Comparison of ENCODE assay signal across 10 cellular contexts in the genomic region with DNA sequence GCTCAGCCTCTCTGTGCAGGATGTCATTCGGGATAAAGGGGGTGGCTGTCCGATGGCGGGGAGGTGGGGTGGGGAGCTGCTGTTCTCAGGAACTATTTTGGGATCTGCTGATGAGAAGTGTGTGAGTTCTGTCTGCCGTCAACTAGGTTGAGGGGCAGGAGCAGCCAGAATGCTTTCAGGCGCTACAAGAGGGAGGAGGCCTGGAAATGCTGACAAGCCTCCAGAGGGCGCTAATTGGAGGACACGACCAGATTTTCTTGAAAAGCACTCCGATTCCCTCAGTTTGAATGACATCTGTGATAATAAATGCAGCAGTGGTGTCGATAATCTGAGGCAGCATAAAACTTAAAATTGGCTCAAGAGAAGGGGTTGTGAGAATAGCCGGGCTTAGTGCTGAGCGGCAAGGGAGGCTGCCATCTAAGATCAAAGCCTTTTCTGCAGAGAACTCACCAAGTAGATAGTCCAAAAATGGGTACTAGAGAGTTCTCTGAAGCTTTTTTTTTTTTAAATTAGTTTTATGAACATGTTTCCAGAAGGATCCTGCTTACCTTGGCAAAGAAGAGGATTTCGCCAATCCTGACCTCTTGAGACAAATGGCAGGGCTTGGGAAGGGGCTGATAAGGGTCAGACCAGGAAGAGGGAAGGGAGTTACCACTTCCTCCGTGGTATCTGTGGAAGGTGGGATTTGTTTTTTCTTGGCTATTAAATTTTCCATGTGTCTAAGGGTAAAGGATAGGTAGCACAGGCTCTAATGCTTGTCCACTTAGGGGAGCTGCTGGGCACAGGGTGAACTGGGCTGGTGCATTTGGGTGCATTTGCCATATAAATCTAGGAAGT.
DNase-seq lines count a peak whose midpoint lies in the region; ATAC-seq and TF ChIP-seq lines count a peak whose summit lies in the region.
"Had no signal": no experiment of that assay in that cellular context is flagged by ENCODE, and none has a peak within 500 bp of the region (broad histone marks: within the 10 kb centered on the region; RNA-seq: fewer than 3 reads in every experiment).

No MANE protein-coding gene starts in this region.

- peak; percentile 73 for DNase-seq in D341Med (ENCODE audit: low spot score)
- peak; percentile 24 for DNase-seq in Jurkat, Clone E6-1 (ENCODE audit: low read depth, low spot score)
- DNase-seq in activated T-cell treated with anti-CD3 and anti-CD28 coated beads, Interleukin-2, amount 50 U/mL, for 48 hours, result peak; percentile 41 to 42
- peak; percentile 54 for DNase-seq in iris pigment epithelial cell (ENCODE audit: low read depth)
- no peak for DNase-seq in Calu3
- DNase-seq in posterior cingulate gyrus, result no peak

- intact Hi-C loops in Calu3 (cut with micrococcal nuclease; ENCODE audit: unreplicated experiment), result no loop called here
- intact Hi-C loops in posterior cingulate gyrus (cut with DNase I), result no loop called here

- no peak overlapping the region for H3K27ac Mint-ChIP-seq in Calu3 (ENCODE audit: unreplicated experiment)
- H3K27ac Mint-ChIP-seq: IgD-negative memory B cell had no signal

- TF ChIP-seq CTCF in Calu3 (IDR thresholded peaks at IDR 0.05; ENCODE audit: unreplicated experiment), result no peak

- H3K4me3 ChIP-seq in Jurkat, Clone E6-1 (ENCODE audit: low read length), result no peak overlapping the region
- H3K4me3 ChIP-seq: thyroid gland had no signal

- BruUV-seq in Calu3 (replicated peaks; lab: Mats Ljungman, UMichigan), result no TSS peak

- no peak overlapping the region for H3K4me3 Mint-ChIP-seq in Calu3 (ENCODE audit: low read depth, unreplicated experiment)
- H3K4me3 Mint-ChIP-seq: IgD-negative memory B cell had no signal

- CTCF ChIA-PET in Calu3 (lab: Charles Lee), result no interaction called here

- ATAC-seq in GM18870 (IDR thresholded peaks at IDR 0.05; ENCODE audit: unreplicated experiment), result no peak
- ATAC-seq in GM21360 (IDR thresholded peaks at IDR 0.05; ENCODE audit: unreplicated experiment), result no peak

- no peaks in the 10 kb centered on the region for H3K9me3 Mint-ChIP-seq in Calu3 (ENCODE audit: low read depth, unreplicated experiment)
- H3K9me3 Mint-ChIP-seq: IgD-negative memory B cell had no signal

- no peaks in the 10 kb centered on the region for H3K27me3 Mint-ChIP-seq in Calu3 (ENCODE audit: unreplicated experiment)
- H3K27me3 Mint-ChIP-seq: IgD-negative memory B cell had no signal

- peaks cover 31% of the 10 kb centered on the region for H3K4me1 Mint-ChIP-seq in Calu3 (ENCODE audit: low read depth, unreplicated experiment)
- H3K4me1 Mint-ChIP-seq: IgD-negative memory B cell had no signal

- H3K36me3 Mint-ChIP-seq in Calu3 (ENCODE audit: insufficient read depth, unreplicated experiment), result no peaks in the 10 kb centered on the region

Comparison
In these comparisons a context has a peak if more than half of its experiments do, and no peak if none do; other contexts are left out.
1. DNase-seq: peak in D341Med (single experiment), Jurkat, Clone E6-1 (single experiment), activated T-cell treated with anti-CD3 and anti-CD28 coated beads, Interleukin-2, amount 50 U/mL, for 48 hours (2 of 2) and iris pigment epithelial cell (single experiment); none in Calu3 (single experiment) and posterior cingulate gyrus (0 of 10).